21 cellular contexts compared by ENCODE assay signal in the genomic region with DNA sequence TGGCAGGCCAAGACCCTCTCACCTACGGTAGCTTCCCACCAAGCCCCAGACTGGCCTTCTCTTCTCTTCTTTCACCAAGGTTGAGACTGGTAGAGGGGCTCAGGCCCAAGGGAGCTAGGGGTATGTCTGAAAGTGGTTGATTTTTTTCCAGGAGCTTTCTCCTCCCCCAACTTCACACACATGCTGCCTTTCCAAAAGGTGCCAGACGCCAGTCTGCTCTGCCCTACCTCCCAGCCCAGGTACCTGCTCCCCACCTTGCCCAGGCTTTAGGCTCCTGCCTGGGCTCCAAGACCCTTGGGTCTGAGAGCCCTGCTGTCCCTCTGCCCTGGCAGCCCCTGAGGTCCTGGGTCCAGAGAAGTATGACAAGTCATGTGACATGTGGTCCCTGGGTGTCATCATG. TPM values are rescaled to one million over a fixed set of nuclear protein-coding genes. Genes with fewer than 3 reads are reported as not detected.
A peak's percentile ranks its signal among the peaks of the same experiment; 100 is the strongest.
DNase-seq lines count a peak whose midpoint lies in the region; ATAC-seq and TF ChIP-seq lines count a peak whose summit lies in the region.
"Had no signal": no experiment of that assay in that cellular context is flagged by ENCODE, and none has a peak within 500 bp of the region (broad histone marks: within the 10 kb centered on the region; RNA-seq: fewer than 3 reads in every experiment).

No MANE protein-coding gene starts in this region.

- H3K4me1 ChIP-seq in cardiac muscle cell (ENCODE audit: low read depth): peaks cover 38% of the 10 kb centered on the region
- peaks cover 0 to 12% of the 10 kb centered on the region in 2 experiments for H3K4me1 ChIP-seq in neutrophil (ENCODE audit: control insufficient read depth in 1 of 2, insufficient read depth in 1 of 2, low read depth in 1 of 2, low read length in 1 of 2)
- no peaks in the 10 kb centered on the region for H3K4me1 ChIP-seq in suprapubic skin
- H3K4me1 ChIP-seq: BLaER1, Caco-2 had no signal

- no peak for DNase-seq in cardiac muscle cell (ENCODE audit: low read depth in 1 of 2, low spot score in 1 of 2)
- DNase-seq in cardiac septum (ENCODE audit: low spot score): no peak
- no peak for DNase-seq in AG08396 (ENCODE audit: low spot score)
- no peak for DNase-seq in suprapubic skin (ENCODE audit: low spot score in 2 of 2)
- DNase-seq: Caco-2; CD4-positive, alpha-beta T cell; DMS 273 treated with DMSO at 0.1 percent for 48 hours; DMS79 treated with DMSO at 0.1 percent for 48 hours; H7; Kasumi-1; NCI-H1694; NCI-H2081; NCI-H2171; NCI-H345; NCI-H524; NCI-H774; NK-92 treated with Interleukin-12 subunit alpha and Interleukin-12 subunit beta, amount 100 ng/mL, for 24 hours had no signal

- no peak overlapping the region for H3K4me3 Mint-ChIP-seq in activated T-helper 17 cell treated with anti-CD3 and anti-CD28 coated beads, Interleukin-2, amount 50 U/mL, for 72 hours
- H3K4me3 Mint-ChIP-seq: CD4-positive, alpha-beta T cell had no signal

- no peaks in the 10 kb centered on the region for H3K27me3 Mint-ChIP-seq in activated T-helper 17 cell treated with anti-CD3 and anti-CD28 coated beads, Interleukin-2, amount 50 U/mL, for 72 hours
- H3K27me3 Mint-ChIP-seq: CD4-positive, alpha-beta T cell had no signal

- H3K36me3 Mint-ChIP-seq in activated T-helper 17 cell treated with anti-CD3 and anti-CD28 coated beads, Interleukin-2, amount 50 U/mL, for 72 hours (ENCODE audit: low read depth): peaks cover 86% of the 10 kb centered on the region

- TF ChIP-seq CTCF in cardiac muscle cell (IDR thresholded peaks at IDR 0.05; ENCODE audit: low read depth, low read length) (no peak), neutrophil (IDR thresholded peaks at IDR 0.05) (no peak), suprapubic skin (IDR thresholded peaks at IDR 0.05) (no peak)

- TF ChIP-seq EP300 in suprapubic skin (IDR thresholded peaks at IDR 0.05): no peak

- H3K9me3 ChIP-seq in cardiac muscle cell (ENCODE audit: low read depth) (no peaks in the 10 kb centered on the region), neutrophil (no peaks in the 10 kb centered on the region), suprapubic skin (no peaks in the 10 kb centered on the region)
- H3K9me3 ChIP-seq: BLaER1, Caco-2 had no signal

- intact Hi-C loops in cardiac septum (cut with DNase I): no loop called here

- H3K27ac Mint-ChIP-seq in activated T-helper 17 cell treated with anti-CD3 and anti-CD28 coated beads, Interleukin-2, amount 50 U/mL, for 72 hours: peak overlapping the region; percentile 36
- H3K27ac Mint-ChIP-seq: CD4-positive, alpha-beta T cell had no signal

- H3K4me3 ChIP-seq in cardiac muscle cell (no peak overlapping the region), neutrophil (ENCODE audit: low read depth in 1 of 2, low read length in 1 of 2) (no peak overlapping the region), suprapubic skin (no peak overlapping the region)
- H3K4me3 ChIP-seq: BLaER1 had no signal

- 100% methylated on average over 2 of the region's 2 CpGs for WGBS in suprapubic skin

- no peak for TF ChIP-seq POLR2A in suprapubic skin (IDR thresholded peaks at IDR 0.05)

- H3K4me1 Mint-ChIP-seq in activated T-helper 17 cell treated with anti-CD3 and anti-CD28 coated beads, Interleukin-2, amount 50 U/mL, for 72 hours: peaks cover 9% of the 10 kb centered on the region

- no peaks in the 10 kb centered on the region for H3K9me3 Mint-ChIP-seq in activated T-helper 17 cell treated with anti-CD3 and anti-CD28 coated beads, Interleukin-2, amount 50 U/mL, for 72 hours
- H3K9me3 Mint-ChIP-seq: CD4-positive, alpha-beta T cell had no signal

- H3K27ac ChIP-seq in cardiac muscle cell: peak overlapping the region; percentile 79
- H3K27ac ChIP-seq in cingulate gyrus (ENCODE audit: low read depth, low read length): peak overlapping the region; percentile 62
- peak overlapping the region; percentile 29 for H3K27ac ChIP-seq in neutrophil
- no peak overlapping the region for H3K27ac ChIP-seq in suprapubic skin
- H3K27ac ChIP-seq: BLaER1 had no signal

- ATAC-seq in activated T-helper 17 cell treated with anti-CD3 and anti-CD28 coated beads, Interleukin-2, amount 50 U/mL, for 72 hours (replicated peaks): no peak

- no peaks in the 10 kb centered on the region for H3K27me3 ChIP-seq in cardiac muscle cell
- H3K27me3 ChIP-seq in neutrophil: no peaks in the 10 kb centered on the region
- no peaks in the 10 kb centered on the region for H3K27me3 ChIP-seq in suprapubic skin
- H3K27me3 ChIP-seq: BLaER1 had no signal

- H3K36me3 ChIP-seq in cardiac muscle cell (peaks cover 4% of the 10 kb centered on the region), neutrophil (peaks cover 100% of the 10 kb centered on the region), suprapubic skin (peaks cover 88% of the 10 kb centered on the region)

RNA-seq across cellular contexts. Expression of gene MAPKAPK3, which starts 28.4 kb away (rescaled TPM):
- total RNA-seq in cardiac muscle cell (88.2 and 94.7 TPM in 2 replicates), cardiac septum (266 TPM), suprapubic skin (100 to 1,000 TPM in 2 of 4 donors, 10 to 100 TPM in 2; 71.5 to 120 (median 99.4) TPM)
- polyA plus RNA-seq in cardiac muscle cell: 77.3 and 94.2 TPM in 2 replicates
- 100 to 1,000 TPM in 1 of 2 donors, 10 to 100 TPM in 1; 99.8 to 131 TPM for total RNA-seq in activated T-helper 17 cell treated with anti-CD3 and anti-CD28 coated beads, Interleukin-2, amount 50 U/mL, for 72 hours

RNA-seq across cellular contexts. Expression of gene DOCK3, which starts 29.3 kb away (rescaled TPM):
- 0.42 and 1.3 TPM in 2 replicates for total RNA-seq in cardiac muscle cell
- 0.56 and 0.94 TPM in 2 replicates for polyA plus RNA-seq in cardiac muscle cell
- 6.1 TPM for total RNA-seq in cardiac septum
- total RNA-seq in activated T-helper 17 cell treated with anti-CD3 and anti-CD28 coated beads, Interleukin-2, amount 50 U/mL, for 72 hours: 1 to 10 TPM; 3.8 to 7.8 TPM
- 1 to 10 TPM; 2.1 to 8.6 (median 2.9) TPM for total RNA-seq in suprapubic skin

RNA-seq across cellular contexts. Expression of gene CISH, which starts 33.8 kb away (rescaled TPM):
- total RNA-seq in cardiac muscle cell: 6.9 and 8.2 TPM in 2 replicates
- 6.4 and 11.7 TPM in 2 replicates for polyA plus RNA-seq in cardiac muscle cell
- total RNA-seq in cardiac septum: 21.1 TPM
- total RNA-seq in activated T-helper 17 cell treated with anti-CD3 and anti-CD28 coated beads, Interleukin-2, amount 50 U/mL, for 72 hours: 100 to 1,000 TPM; 204 to 327 TPM
- 10 to 100 TPM; 12.8 to 20.5 (median 14.7) TPM for total RNA-seq in suprapubic skin
